In genomic region chr10:97400665-97401454, GRCh38 we compare ENCODE assay signal across 1 cellular context.
TF ChIP-seq lines count a peak whose summit lies in the region.

RRP12 (minus strand) TSS chr10:97401340; CDS start chr10:97401231, 109 bp downstream.

TF ChIP-seq in SK-N-SH, 30 proteins besides CTCF, POLR2A, EP300 and RAD21 (continued from another document):
- TF ChIP-seq REST (IDR thresholded peaks at IDR 0.05; ENCODE audit: low read depth, low read length) (no peak), USF1 (IDR thresholded peaks at IDR 0.05; ENCODE audit: borderline replicate concordance, low read depth) (peak; percentile 65; the same call in 1 of the 2 replicates)
TF ChIP-seq in SK-N-SH: peak in this region for 9.
